ENCODE assay signal across 18 cellular contexts in the genomic region with DNA sequence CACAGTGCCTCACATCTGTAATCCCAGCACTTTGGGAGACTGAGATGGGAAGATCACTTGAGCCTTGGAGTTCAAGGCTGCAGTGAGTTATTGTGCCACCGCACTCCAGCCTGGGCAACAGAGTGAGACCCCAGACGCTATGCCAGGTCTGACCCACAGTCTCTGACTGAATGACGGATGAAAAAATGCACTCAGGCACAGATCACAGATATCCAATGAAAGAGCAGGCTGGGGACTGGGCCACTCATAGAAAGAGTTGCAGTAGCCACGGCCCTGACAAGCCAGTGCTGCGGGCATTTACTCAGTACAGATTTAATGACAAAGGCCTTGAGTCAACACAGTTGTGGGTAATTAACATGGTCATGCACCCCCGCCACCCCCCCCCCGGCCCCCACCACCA. TPM values are rescaled to one million over a fixed set of nuclear protein-coding genes. Genes with fewer than 3 reads are reported as not detected.
A peak's percentile ranks its signal among the peaks of the same experiment; 100 is the strongest.
DNase-seq lines count a peak whose midpoint lies in the region; ATAC-seq and TF ChIP-seq lines count a peak whose summit lies in the region.
"Had no signal": no experiment of that assay in that cellular context is flagged by ENCODE, and none has a peak within 500 bp of the region (broad histone marks: within the 10 kb centered on the region; RNA-seq: fewer than 3 reads in every experiment).

No MANE protein-coding gene starts in this region.

- H3K4me2 ChIP-seq in GM23248 (ENCODE audit: unreplicated experiment) = no peak overlapping the region

- peaks cover 91% of the 10 kb centered on the region for H3F3A ChIP-seq in GM23248 (ENCODE audit: insufficient read depth)

- H3K9me3 Mint-ChIP-seq in chondrocyte (ENCODE audit: low read depth) = no peaks in the 10 kb centered on the region
- H3K9me3 Mint-ChIP-seq: CD4-positive, alpha-beta memory T cell had no signal

- H3K27ac ChIP-seq in GM23248 (peak overlapping the region; percentile 43), Panc1 (ENCODE audit: low read length) (peak overlapping the region; percentile 83), subcutaneous abdominal adipose tissue (ENCODE audit: low read depth, low read length) (peak overlapping the region; percentile 61), brain microvascular endothelial cell (no peak overlapping the region)

- no peaks in the 10 kb centered on the region for H3K27me3 Mint-ChIP-seq in chondrocyte (ENCODE audit: low read depth)
- H3K27me3 Mint-ChIP-seq: CD4-positive, alpha-beta memory T cell had no signal

- peak; percentile 37 for DNase-seq in GM23248
- no peak for DNase-seq in Panc1 (ENCODE audit: low read depth, low spot score)
- no peak for DNase-seq in chondrocyte (ENCODE audit: low spot score)
- no peak for DNase-seq in retina
- DNase-seq in NCI-H187 treated with DMSO at 0.1 percent for 48 hours (lab: John Stamatoyannopoulos, UW) = no peak
- DNase-seq in brain microvascular endothelial cell = no peak
- DNase-seq: BE2C; CD4-positive, alpha-beta memory T cell; DMS79; Kasumi-1; NCI-H2029; NCI-H2171; NCI-H446; NCI-H69; OCI-M1; T-helper 1 cell had no signal

- no TSS peak for BruUV-seq in Panc1 (replicated peaks; lab: Mats Ljungman, UMichigan)

- peaks cover 62% of the 10 kb centered on the region for H3K4me1 Mint-ChIP-seq in chondrocyte (ENCODE audit: low read depth)
- H3K4me1 Mint-ChIP-seq: CD4-positive, alpha-beta memory T cell had no signal

- in situ Hi-C loops in GM23248 (cut with MboI) (no loop called here), Panc1 (cut with HindIII; ENCODE audit: low pct_unique_long_range_greater_than_20kb, low sequenced_read_pairs) (no loop called here), brain microvascular endothelial cell (cut with HindIII; ENCODE audit: low pct_ligation_motif_present, low sequenced_read_pairs) (loop anchor here (25.0 kb wide), 2 partner anchors 137 to 312 kb away; no protein-coding TSS in a partner anchor)

- TF ChIP-seq CTCF in Panc1 (IDR thresholded peaks at IDR 0.05) (no peak), chondrocyte (IDR thresholded peaks at IDR 0.05) (no peak), brain microvascular endothelial cell (IDR thresholded peaks at IDR 0.05; ENCODE audit: low read depth, low read length, missing control alignments) (no peak)

- no peak overlapping the region for H2AFZ ChIP-seq in GM23248

- ATAC-seq in Panc1 (no peak), GM21619 (IDR thresholded peaks at IDR 0.05; ENCODE audit: unreplicated experiment) (no peak)

- H3K36me3 ChIP-seq in GM23248 (ENCODE audit: low read depth) (peaks cover 21% of the 10 kb centered on the region), Panc1 (ENCODE audit: control insufficient read depth, insufficient read depth, low read length) (no peaks in the 10 kb centered on the region; the same call in none of the 2 replicates), subcutaneous abdominal adipose tissue (ENCODE audit: control insufficient read depth in 5 of 5, insufficient read depth in 5 of 5, low read length in 5 of 5) (peaks cover 0 to 4% (median 2%) of the 10 kb centered on the region in 5 donors), brain microvascular endothelial cell (replicated peaks) (no peaks in the 10 kb centered on the region)
- H3K36me3 ChIP-seq: BE2C had no signal

- H3K4me3 Mint-ChIP-seq in chondrocyte (ENCODE audit: unreplicated experiment) = no peak overlapping the region

- no peaks in the 10 kb centered on the region for H3K9me2 ChIP-seq in GM23248 (ENCODE audit: insufficient read depth)

- no peak overlapping the region for H3K9ac ChIP-seq in GM23248
- no peak overlapping the region for H3K9ac ChIP-seq in subcutaneous abdominal adipose tissue (ENCODE audit: low read length in 5 of 5)

- H3K27me3 ChIP-seq in GM23248 (replicated peaks; ENCODE audit: insufficient read depth) (no peaks in the 10 kb centered on the region), Panc1 (ENCODE audit: control insufficient read depth, insufficient read depth, low read length) (no peaks in the 10 kb centered on the region), subcutaneous abdominal adipose tissue (ENCODE audit: control insufficient read depth in 5 of 5, insufficient read depth in 4 of 5, low read length in 5 of 5) (no peaks in the 10 kb centered on the region), brain microvascular endothelial cell (replicated peaks) (no peaks in the 10 kb centered on the region)
- H3K27me3 ChIP-seq: BE2C had no signal

- intact Hi-C loops in Panc1 (cut with micrococcal nuclease; ENCODE audit: unreplicated experiment) = no loop called here

- H3K4me3 ChIP-seq in GM23248 (no peak overlapping the region), Panc1 (ENCODE audit: low read depth in 2 of 2, low read length in 2 of 2) (no peak overlapping the region), subcutaneous abdominal adipose tissue (ENCODE audit: low read depth in 1 of 5, low read length in 5 of 5) (no peak overlapping the region), brain microvascular endothelial cell (ENCODE audit: low read depth, low read length) (no peak overlapping the region)

- peaks cover 44% of the 10 kb centered on the region for H3K79me2 ChIP-seq in GM23248 (ENCODE audit: insufficient read depth)

- 91 to 93% methylated on average over 5 to 7 of the region's 7 CpGs for WGBS in GM23248 (ENCODE audit: low coverage in 1 of 2, low lambda C conversion rate in 2 of 2, missing lambda C conversion rate in 2 of 2), 2 experiments

- CTCF ChIA-PET in Panc1 (lab: Charles Lee) = no interaction called here

- no peaks in the 10 kb centered on the region for H4K20me1 ChIP-seq in GM23248 (ENCODE audit: insufficient read depth)

- POLR2A ChIA-PET in Panc1 (lab: Charles Lee) = no interaction called here

- H3K4me1 ChIP-seq in GM23248 (ENCODE audit: insufficient read depth) (peaks cover 71% of the 10 kb centered on the region), Panc1 (ENCODE audit: control insufficient read depth, insufficient read depth, low read length) (peaks cover 39% of the 10 kb centered on the region), subcutaneous abdominal adipose tissue (ENCODE audit: control insufficient read depth in 5 of 5, insufficient read depth in 5 of 5, low read length in 5 of 5) (peaks cover 0 to 14% (median 0%) of the 10 kb centered on the region in 5 donors)
- H3K4me1 ChIP-seq: BE2C had no signal

- H3K27ac Mint-ChIP-seq in chondrocyte (ENCODE audit: unreplicated experiment) = peak overlapping the region; percentile 69
- H3K27ac Mint-ChIP-seq: CD4-positive, alpha-beta memory T cell had no signal

- H3K36me3 Mint-ChIP-seq in chondrocyte (ENCODE audit: low read depth) = peaks cover under 1% of the 10 kb centered on the region

- H3K9me3 ChIP-seq in GM23248 (ENCODE audit: low read depth) (no peaks in the 10 kb centered on the region), Panc1 (ENCODE audit: control insufficient read depth, insufficient read depth, low read depth, low read length) (no peaks in the 10 kb centered on the region), subcutaneous abdominal adipose tissue (ENCODE audit: control insufficient read depth in 5 of 5, low read length in 5 of 5) (no peaks in the 10 kb centered on the region)
- H3K9me3 ChIP-seq: BE2C had no signal

RNA-seq across cellular contexts. Expression of a gene that starts 22.7 kb away (rescaled TPM):
- total RNA-seq in GM23248 (2014; rRNA removed; shearing (Covaris generic)) = 4.3 and 4.9 TPM in 2 replicates
- 4.1 and 6.0 TPM in 2 replicates for polyA plus RNA-seq in GM23248 (2016; fragmentation: Nextera tagmentation; extraction: Ambion mirVana)
- total RNA-seq in Panc1 (2021; ENCODE audit: unreplicated experiment) = 7.5 TPM
- polyA plus RNA-seq in Panc1 (2012; ENCODE audit: insufficient read length) = 5.1 TPM
- total RNA-seq in chondrocyte = 4.2 to 5.7 TPM (median 4.6 TPM) in 3 replicates
